1 cellular context compared by ENCODE assay signal in the genomic region with DNA sequence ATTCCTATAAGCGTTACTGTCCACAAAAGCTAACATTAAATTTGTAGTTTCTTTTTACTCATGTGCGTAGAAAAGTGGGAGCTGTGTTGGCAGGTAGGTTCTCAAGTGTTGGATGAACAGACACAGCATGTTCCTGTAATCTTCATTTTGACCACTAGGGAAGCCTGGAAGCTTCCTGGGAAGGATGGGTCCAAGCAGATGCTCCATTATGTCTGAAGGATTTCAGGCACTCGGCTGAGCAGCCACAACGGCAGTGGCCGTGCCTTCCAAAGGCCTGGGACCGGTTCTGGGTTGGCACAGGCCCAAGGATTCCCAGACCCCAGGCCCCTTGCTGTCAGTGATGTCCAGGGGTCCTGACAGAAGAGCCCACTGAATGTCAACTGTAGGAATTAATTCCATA.
TF ChIP-seq lines count a peak whose summit lies in the region.

No MANE protein-coding gene starts in this region.

TF ChIP-seq in GM12878, 131 proteins besides CTCF, POLR2A, EP300 and RAD21 (continued from another document):
- TF ChIP-seq KDM1A (IDR thresholded peaks at IDR 0.05; ENCODE audit: borderline replicate concordance) = no peak
- no peak for TF ChIP-seq POLR2AphosphoS5 (IDR thresholded peaks at IDR 0.05; ENCODE audit: low read length)
- no peak for TF ChIP-seq NRF1 (conservative IDR thresholded peaks at IDR 0.05; ENCODE audit: low read depth, low read length)
- TF ChIP-seq E2F4 (IDR thresholded peaks at IDR 0.05; ENCODE audit: low read depth, low read length) = no peak
- TF ChIP-seq PAX5 (IDR thresholded peaks at IDR 0.05; ENCODE audit: borderline replicate concordance, low read depth, low read length) = no peak
